Comparison of ENCODE assay signal across 21 cellular contexts in the genomic region with DNA sequence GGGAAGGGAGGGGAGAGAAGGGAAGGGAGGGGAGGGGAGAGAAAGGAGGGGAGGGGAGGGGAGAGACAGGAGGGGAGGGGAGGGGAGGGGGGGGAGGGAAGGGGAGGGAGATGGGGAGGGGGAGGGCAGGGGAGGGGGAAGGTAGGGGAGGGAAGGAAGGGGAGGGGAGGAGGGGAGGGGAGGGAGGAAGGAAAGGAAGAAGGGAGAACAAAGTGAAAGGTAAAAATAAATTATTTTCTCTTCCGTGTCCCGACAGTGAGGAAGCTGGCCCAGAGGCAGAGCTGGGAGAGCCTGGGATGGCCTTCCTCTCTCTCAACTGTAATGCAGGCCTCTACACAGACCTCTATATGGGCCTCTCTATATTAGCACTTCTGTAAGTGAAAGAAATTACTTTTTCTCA. TPM values are rescaled to one million over a fixed set of nuclear protein-coding genes. Genes with fewer than 3 reads are reported as not detected.
DNase-seq lines count a peak whose midpoint lies in the region; ATAC-seq and TF ChIP-seq lines count a peak whose summit lies in the region.
"Had no signal": no experiment of that assay in that cellular context is flagged by ENCODE, and none has a peak within 500 bp of the region (broad histone marks: within the 10 kb centered on the region; RNA-seq: fewer than 3 reads in every experiment).

No MANE protein-coding gene starts in this region.

- H3K4me3 ChIP-seq in CD8-positive, alpha-beta memory T cell (ENCODE audit: low read length): no peak overlapping the region
- no peak overlapping the region for H3K4me3 ChIP-seq in Caco-2 (ENCODE audit: low read depth, low read length)
- H3K4me3 ChIP-seq: PC-9 had no signal

- POLR2A ChIA-PET in CD8-positive, alpha-beta memory T cell (lab: Charles Lee): no interaction called here
- POLR2A ChIA-PET in Caco-2 (lab: Charles Lee): no interaction called here

- ATAC-seq in activated T-helper 17 cell treated with anti-CD3 and anti-CD28 coated beads, Interleukin-2, amount 50 U/mL, for 72 hours (replicated peaks): no peak
- no peak for ATAC-seq in effector memory CD8-positive, alpha-beta T cell (replicated peaks)
- no peak for ATAC-seq in GM21786 (IDR thresholded peaks at IDR 0.05; ENCODE audit: unreplicated experiment)

- peak overlapping the region; percentile 60 for H3K27ac Mint-ChIP-seq in activated CD4-positive, alpha-beta T cell treated with anti-CD3 and anti-CD28 coated beads, Interleukin-2, amount 10 ng/mL, durations not matched to agents 24 days and 14 days
- peak overlapping the region; percentile 86 to 99 (median 96) for H3K27ac Mint-ChIP-seq in CD8-positive, alpha-beta memory T cell
- peak overlapping the region; percentile 55 for H3K27ac Mint-ChIP-seq in activated T-helper 17 cell treated with anti-CD3 and anti-CD28 coated beads, Interleukin-2, amount 50 U/mL, for 72 hours
- H3K27ac Mint-ChIP-seq in effector memory CD8-positive, alpha-beta T cell: peak overlapping the region; percentile 95 to 97
- H3K27ac Mint-ChIP-seq in Caco-2 (ENCODE audit: unreplicated experiment): no peak overlapping the region
- H3K27ac Mint-ChIP-seq: CD14-positive monocyte had no signal

- DNase-seq in activated CD4-positive, alpha-beta T cell treated with anti-CD3 and anti-CD28 coated beads, Interleukin-2, amount 10 ng/mL, durations not matched to agents 24 days and 14 days: no peak
- no peak for DNase-seq in activated CD4-positive, alpha-beta T cell treated with anti-CD3 and anti-CD28 coated beads, Interleukin-2, amount 50 U/mL, for 4 hours
- DNase-seq in CD8-positive, alpha-beta memory T cell: no peak
- DNase-seq in effector memory CD8-positive, alpha-beta T cell: no peak
- DNase-seq in NCI-H1694 treated with DMSO at 0.1 percent for 48 hours (lab: John Stamatoyannopoulos, UW): no peak
- DNase-seq in Caco-2: no peak
- DNase-seq: 8988T, Calu3, DMS53, NCI-H1417, NCI-H1930, NCI-H226, NCI-H524, PC-9, SIG-M5 had no signal

- peak overlapping the region; percentile 60 for H3K27ac ChIP-seq in CD8-positive, alpha-beta memory T cell (ENCODE audit: low read depth, low read length)
- H3K27ac ChIP-seq: KMS-11, PC-9, RWPE1 had no signal

- H3K27me3 ChIP-seq in CD8-positive, alpha-beta memory T cell (ENCODE audit: insufficient read depth, low read length, poor library complexity, severe bottlenecking): no peaks in the 10 kb centered on the region
- no peaks in the 10 kb centered on the region for H3K27me3 ChIP-seq in Caco-2 (replicated peaks; ENCODE audit: control insufficient read depth, insufficient read depth, low read length)

- H3K9me3 Mint-ChIP-seq in activated CD4-positive, alpha-beta T cell treated with anti-CD3 and anti-CD28 coated beads, Interleukin-2, amount 10 ng/mL, durations not matched to agents 24 days and 14 days: peaks cover 8% of the 10 kb centered on the region
- H3K9me3 Mint-ChIP-seq in CD8-positive, alpha-beta memory T cell: peaks cover 0 to 10% (median 3%) of the 10 kb centered on the region in 5 donors
- no peaks in the 10 kb centered on the region for H3K9me3 Mint-ChIP-seq in activated T-helper 17 cell treated with anti-CD3 and anti-CD28 coated beads, Interleukin-2, amount 50 U/mL, for 72 hours
- peaks cover 0 to 5% of the 10 kb centered on the region in 2 donors for H3K9me3 Mint-ChIP-seq in effector memory CD8-positive, alpha-beta T cell
- H3K9me3 Mint-ChIP-seq in Caco-2 (ENCODE audit: unreplicated experiment): peaks cover 10% of the 10 kb centered on the region

- H3K4me3 Mint-ChIP-seq in activated CD4-positive, alpha-beta T cell treated with anti-CD3 and anti-CD28 coated beads, Interleukin-2, amount 10 ng/mL, durations not matched to agents 24 days and 14 days: no peak overlapping the region
- H3K4me3 Mint-ChIP-seq in CD8-positive, alpha-beta memory T cell: peak overlapping the region; percentile 27 to 91 (median 83)
- H3K4me3 Mint-ChIP-seq in activated T-helper 17 cell treated with anti-CD3 and anti-CD28 coated beads, Interleukin-2, amount 50 U/mL, for 72 hours: peak overlapping the region; percentile 84
- H3K4me3 Mint-ChIP-seq in effector memory CD8-positive, alpha-beta T cell: peak overlapping the region; percentile 26 to 87
- H3K4me3 Mint-ChIP-seq in Caco-2 (ENCODE audit: unreplicated experiment): no peak overlapping the region
- H3K4me3 Mint-ChIP-seq: CD14-positive monocyte had no signal

- H3K27me3 Mint-ChIP-seq in activated CD4-positive, alpha-beta T cell treated with anti-CD3 and anti-CD28 coated beads, Interleukin-2, amount 10 ng/mL, durations not matched to agents 24 days and 14 days: no peaks in the 10 kb centered on the region
- no peaks in the 10 kb centered on the region for H3K27me3 Mint-ChIP-seq in CD8-positive, alpha-beta memory T cell
- H3K27me3 Mint-ChIP-seq in activated T-helper 17 cell treated with anti-CD3 and anti-CD28 coated beads, Interleukin-2, amount 50 U/mL, for 72 hours: no peaks in the 10 kb centered on the region
- peaks cover 0 to 5% of the 10 kb centered on the region in 2 donors for H3K27me3 Mint-ChIP-seq in effector memory CD8-positive, alpha-beta T cell
- peaks cover 4% of the 10 kb centered on the region for H3K27me3 Mint-ChIP-seq in Caco-2 (ENCODE audit: insufficient read depth, unreplicated experiment)

- no peak for TF ChIP-seq CTCF in Caco-2 (IDR thresholded peaks at IDR 0.05; ENCODE audit: insufficient read depth in 1 of 2, low read depth in 1 of 2, low read length in 1 of 2, severe bottlenecking in 1 of 2, unreplicated experiment in 1 of 2)

- CTCF ChIA-PET in CD8-positive, alpha-beta memory T cell (lab: Charles Lee): no interaction called here
- CTCF ChIA-PET in Caco-2 (lab: Charles Lee): no interaction called here

- H3K4me1 ChIP-seq in CD8-positive, alpha-beta memory T cell (ENCODE audit: insufficient read depth, low read length): peaks cover 58% of the 10 kb centered on the region
- H3K4me1 ChIP-seq in Caco-2: no peaks in the 10 kb centered on the region

- H3K36me3 Mint-ChIP-seq in activated CD4-positive, alpha-beta T cell treated with anti-CD3 and anti-CD28 coated beads, Interleukin-2, amount 10 ng/mL, durations not matched to agents 24 days and 14 days (ENCODE audit: low read depth): peaks cover 68% of the 10 kb centered on the region
- peaks cover 23 to 35% (median 23%) of the 10 kb centered on the region in 3 donors for H3K36me3 Mint-ChIP-seq in CD8-positive, alpha-beta memory T cell
- H3K36me3 Mint-ChIP-seq in activated T-helper 17 cell treated with anti-CD3 and anti-CD28 coated beads, Interleukin-2, amount 50 U/mL, for 72 hours (ENCODE audit: low read depth): peaks cover 99% of the 10 kb centered on the region
- peaks cover 43% of the 10 kb centered on the region for H3K36me3 Mint-ChIP-seq in effector memory CD8-positive, alpha-beta T cell (ENCODE audit: insufficient read depth)
- H3K36me3 Mint-ChIP-seq in Caco-2 (ENCODE audit: insufficient read depth, unreplicated experiment): peaks cover 6% of the 10 kb centered on the region
- H3K36me3 Mint-ChIP-seq: CD14-positive monocyte had no signal

- BruUV-seq in Caco-2 (replicated peaks; lab: Mats Ljungman, UMichigan): no TSS peak

- intact Hi-C loops in activated CD4-positive, alpha-beta T cell treated with anti-CD3 and anti-CD28 coated beads, Interleukin-2, amount 10 ng/mL, durations not matched to agents 24 days and 14 days (cut with micrococcal nuclease): loop anchor here (10.0 kb wide), 1 partner anchor 300 kb away; no protein-coding TSS in a partner anchor
- intact Hi-C loops in Caco-2 (cut with micrococcal nuclease; ENCODE audit: unreplicated experiment): no loop called here

- peaks cover 9% of the 10 kb centered on the region for H3K36me3 ChIP-seq in CD8-positive, alpha-beta memory T cell (ENCODE audit: insufficient read depth, low read length)
- H3K36me3 ChIP-seq in Caco-2 (ENCODE audit: control insufficient read depth, insufficient read depth, low read length): no peaks in the 10 kb centered on the region

- no peaks in the 10 kb centered on the region for H3K9me3 ChIP-seq in CD8-positive, alpha-beta memory T cell (ENCODE audit: low read length)
- no peaks in the 10 kb centered on the region for H3K9me3 ChIP-seq in Caco-2

- peaks cover 67% of the 10 kb centered on the region for H3K4me1 Mint-ChIP-seq in activated CD4-positive, alpha-beta T cell treated with anti-CD3 and anti-CD28 coated beads, Interleukin-2, amount 10 ng/mL, durations not matched to agents 24 days and 14 days
- peaks cover 79 to 96% (median 93%) of the 10 kb centered on the region in 3 donors for H3K4me1 Mint-ChIP-seq in CD8-positive, alpha-beta memory T cell
- peaks cover 50% of the 10 kb centered on the region for H3K4me1 Mint-ChIP-seq in activated T-helper 17 cell treated with anti-CD3 and anti-CD28 coated beads, Interleukin-2, amount 50 U/mL, for 72 hours
- H3K4me1 Mint-ChIP-seq in effector memory CD8-positive, alpha-beta T cell (ENCODE audit: low read depth in 2 of 2): peaks cover 61 to 71% of the 10 kb centered on the region in 2 donors
- no peaks in the 10 kb centered on the region for H3K4me1 Mint-ChIP-seq in Caco-2 (ENCODE audit: low read depth, unreplicated experiment)

RNA-seq across cellular contexts. Expression of a gene that starts 53.2 kb away (rescaled TPM):
- 121 and 123 TPM in 2 replicates for total RNA-seq in activated CD4-positive, alpha-beta T cell treated with anti-CD3 and anti-CD28 coated beads, Interleukin-2, amount 10 ng/mL, durations not matched to agents 24 days and 14 days
- total RNA-seq in CD8-positive, alpha-beta memory T cell: 100 to 1,000 TPM; 150 to 158 TPM
- polyA plus RNA-seq in CD8-positive, alpha-beta memory T cell: 39.2 TPM
- total RNA-seq in activated T-helper 17 cell treated with anti-CD3 and anti-CD28 coated beads, Interleukin-2, amount 50 U/mL, for 72 hours: 100 to 1,000 TPM; 136 to 146 TPM
- total RNA-seq in Caco-2 (2022): 0.02 TPM in 1 of 2 replicates, not detected in the other
- total RNA-seq: HT-29 had no signal

Comparison
In these comparisons a context has a peak if more than half of its experiments do, and no peak if none do; other contexts are left out.
1. H3K4me3 Mint-ChIP-seq: peak in CD8-positive, alpha-beta memory T cell (7 of 7), activated T-helper 17 cell treated with anti-CD3 and anti-CD28 coated beads, Interleukin-2, amount 50 U/mL, for 72 hours (single experiment) and effector memory CD8-positive, alpha-beta T cell (2 of 2); none in activated CD4-positive, alpha-beta T cell treated with anti-CD3 and anti-CD28 coated beads, Interleukin-2, amount 10 ng/mL, durations not matched to agents 24 days and 14 days (single experiment) and Caco-2 (single experiment).
2. RNA of a gene that starts 53.2 kb away (total RNA-seq): 150 to 158 TPM in CD8-positive, alpha-beta memory T cell, 136 to 146 TPM in activated T-helper 17 cell treated with anti-CD3 and anti-CD28 coated beads, Interleukin-2, amount 50 U/mL, for 72 hours and 121 to 123 TPM in activated CD4-positive, alpha-beta T cell treated with anti-CD3 and anti-CD28 coated beads, Interleukin-2, amount 10 ng/mL, durations not matched to agents 24 days and 14 days; 0.02 TPM in Caco-2; every median in the first group is over 100 times any median in the second.